Comparison of ENCODE assay signal across 11 cellular contexts in the genomic region with DNA sequence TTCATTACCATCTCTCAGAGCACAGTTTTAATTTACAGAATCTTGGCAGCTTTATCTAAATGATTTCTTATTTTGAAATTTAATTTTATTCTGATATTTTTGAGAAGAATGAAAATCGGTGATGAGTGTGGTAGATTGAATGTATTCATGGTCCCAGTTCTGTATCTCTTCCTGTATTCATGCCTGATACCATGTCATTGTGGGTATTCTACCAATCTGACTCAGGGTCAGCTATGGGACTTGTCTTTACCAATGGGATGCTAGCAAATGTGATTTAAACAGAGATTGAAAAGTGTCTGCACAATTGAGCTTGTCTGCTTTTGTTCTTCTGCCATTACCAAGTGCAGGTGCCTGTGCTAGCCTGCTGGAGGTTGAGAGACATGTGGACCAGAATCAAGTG.
"Had no signal": no experiment of that assay in that cellular context is flagged by ENCODE, and none has a peak within 500 bp of the region (broad histone marks: within the 10 kb centered on the region; RNA-seq: fewer than 3 reads in every experiment).

No MANE protein-coding gene starts in this region.

- DNase-seq: activated CD4-positive, CD25-positive, alpha-beta regulatory T cell treated with anti-CD3 and anti-CD28 coated beads, Interleukin-2, amount 50 U/mL, for 72 hours; activated gamma-delta T cell; activated naive CD8-positive, alpha-beta T cell treated with anti-CD3 and anti-CD28 coated beads for 36 hours; activated T-cell treated with anti-CD3 and anti-CD28 coated beads, Interleukin-2, amount 50 U/mL, for 4 hours; immature natural killer cell; naive thymus-derived CD4-positive, alpha-beta T cell; stimulated activated naive CD4-positive, alpha-beta T cell had no signal

- H3K9me3 ChIP-seq: right atrium auricular region, upper lobe of left lung had no signal

- H3K4me1 ChIP-seq: right atrium auricular region had no signal

- H3K9me3 Mint-ChIP-seq: activated CD4-positive, alpha-beta memory T cell treated with anti-CD3 and anti-CD28 coated beads for 36 hours; activated naive CD8-positive, alpha-beta T cell treated with anti-CD3 and anti-CD28 coated beads for 36 hours; activated T-cell treated with anti-CD3 and anti-CD28 coated beads, Interleukin-2, amount 50 U/mL, for 4 hours; immature natural killer cell had no signal

- H3K27ac Mint-ChIP-seq: activated CD4-positive, alpha-beta memory T cell treated with anti-CD3 and anti-CD28 coated beads for 36 hours; activated naive CD8-positive, alpha-beta T cell treated with anti-CD3 and anti-CD28 coated beads for 36 hours; immature natural killer cell; naive thymus-derived CD4-positive, alpha-beta T cell had no signal

- H3K27ac ChIP-seq: dorsolateral prefrontal cortex, right atrium auricular region, upper lobe of left lung had no signal

- H3K4me3 ChIP-seq: dorsolateral prefrontal cortex, right atrium auricular region, upper lobe of left lung had no signal

- H3K4me1 Mint-ChIP-seq: activated naive CD8-positive, alpha-beta T cell treated with anti-CD3 and anti-CD28 coated beads for 36 hours; immature natural killer cell; naive thymus-derived CD4-positive, alpha-beta T cell had no signal

- H3K4me3 Mint-ChIP-seq: activated CD4-positive, alpha-beta memory T cell treated with anti-CD3 and anti-CD28 coated beads for 36 hours; activated naive CD8-positive, alpha-beta T cell treated with anti-CD3 and anti-CD28 coated beads for 36 hours; activated T-cell treated with anti-CD3 and anti-CD28 coated beads, Interleukin-2, amount 50 U/mL, for 4 hours; immature natural killer cell; naive thymus-derived CD4-positive, alpha-beta T cell had no signal

- H3K36me3 Mint-ChIP-seq: activated CD4-positive, alpha-beta memory T cell treated with anti-CD3 and anti-CD28 coated beads for 36 hours; activated naive CD8-positive, alpha-beta T cell treated with anti-CD3 and anti-CD28 coated beads for 36 hours; immature natural killer cell had no signal

- H3K36me3 ChIP-seq: right atrium auricular region, upper lobe of left lung had no signal

- H3K27me3 ChIP-seq: right atrium auricular region, upper lobe of left lung had no signal
